Comparison of ENCODE assay signal across 1 cellular context in the genomic region with DNA sequence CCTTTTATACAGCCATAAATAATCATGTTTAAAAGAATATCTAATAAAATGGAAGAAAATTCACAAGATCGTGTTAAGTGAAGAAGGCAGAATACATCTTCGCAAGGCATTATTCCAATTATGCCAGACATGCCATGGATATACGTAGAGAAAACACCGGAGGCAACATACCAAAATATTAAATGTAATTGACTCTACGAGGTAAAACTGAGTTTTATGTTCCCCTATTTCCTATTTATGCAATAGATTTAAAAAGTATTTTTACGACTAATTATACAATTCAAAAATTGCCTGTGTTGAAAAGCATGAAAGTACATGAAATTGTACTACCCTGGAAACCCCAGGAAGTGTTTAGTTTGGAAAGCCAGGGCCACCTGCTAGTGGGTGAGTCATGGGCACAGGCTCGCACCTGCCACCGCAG.
TF ChIP-seq lines count a peak whose summit lies in the region.

No MANE protein-coding gene starts in this region.

TF ChIP-seq in HCT116, 20 proteins besides CTCF, POLR2A, EP300 and RAD21:
- TF ChIP-seq, protein P1, sequence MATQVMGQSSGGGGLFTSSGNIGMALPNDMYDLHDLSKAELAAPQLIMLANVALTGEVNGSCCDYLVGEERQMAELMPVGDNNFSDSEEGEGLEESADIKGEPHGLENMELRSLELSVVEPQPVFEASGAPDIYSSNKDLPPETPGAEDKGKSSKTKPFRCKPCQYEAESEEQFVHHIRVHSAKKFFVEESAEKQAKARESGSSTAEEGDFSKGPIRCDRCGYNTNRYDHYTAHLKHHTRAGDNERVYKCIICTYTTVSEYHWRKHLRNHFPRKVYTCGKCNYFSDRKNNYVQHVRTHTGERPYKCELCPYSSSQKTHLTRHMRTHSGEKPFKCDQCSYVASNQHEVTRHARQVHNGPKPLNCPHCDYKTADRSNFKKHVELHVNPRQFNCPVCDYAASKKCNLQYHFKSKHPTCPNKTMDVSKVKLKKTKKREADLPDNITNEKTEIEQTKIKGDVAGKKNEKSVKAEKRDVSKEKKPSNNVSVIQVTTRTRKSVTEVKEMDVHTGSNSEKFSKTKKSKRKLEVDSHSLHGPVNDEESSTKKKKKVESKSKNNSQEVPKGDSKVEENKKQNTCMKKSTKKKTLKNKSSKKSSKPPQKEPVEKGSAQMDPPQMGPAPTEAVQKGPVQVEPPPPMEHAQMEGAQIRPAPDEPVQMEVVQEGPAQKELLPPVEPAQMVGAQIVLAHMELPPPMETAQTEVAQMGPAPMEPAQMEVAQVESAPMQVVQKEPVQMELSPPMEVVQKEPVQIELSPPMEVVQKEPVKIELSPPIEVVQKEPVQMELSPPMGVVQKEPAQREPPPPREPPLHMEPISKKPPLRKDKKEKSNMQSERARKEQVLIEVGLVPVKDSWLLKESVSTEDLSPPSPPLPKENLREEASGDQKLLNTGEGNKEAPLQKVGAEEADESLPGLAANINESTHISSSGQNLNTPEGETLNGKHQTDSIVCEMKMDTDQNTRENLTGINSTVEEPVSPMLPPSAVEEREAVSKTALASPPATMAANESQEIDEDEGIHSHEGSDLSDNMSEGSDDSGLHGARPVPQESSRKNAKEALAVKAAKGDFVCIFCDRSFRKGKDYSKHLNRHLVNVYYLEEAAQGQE (IDR thresholded peaks at IDR 0.05; ENCODE audit: low read depth) = no peak
- TF ChIP-seq JUND (IDR thresholded peaks at IDR 0.05) (peak; percentile 88), YY1 (IDR thresholded peaks at IDR 0.05; ENCODE audit: extremely low read depth, insufficient replicate concordance, low read depth, low read length) (no peak), ZFX (IDR thresholded peaks at IDR 0.05) (no peak), ELF1 (IDR thresholded peaks at IDR 0.05; ENCODE audit: borderline replicate concordance, low read depth) (no peak), SP1 (IDR thresholded peaks at IDR 0.05; ENCODE audit: low read depth) (peak; percentile 63; the same call in 1 of the 2 replicates), EGR1 (IDR thresholded peaks at IDR 0.05; ENCODE audit: low read depth) (no peak; the same call in 1 of the 2 replicates), TCF7L2 (IDR thresholded peaks at IDR 0.05; ENCODE audit: borderline replicate concordance, extremely low read depth, insufficient read depth, insufficient read length) (no peak), CEBPB (IDR thresholded peaks at IDR 0.05; ENCODE audit: low read depth) (no peak), FOSL1 (IDR thresholded peaks at IDR 0.05; ENCODE audit: low read depth) (peak; percentile 81)
- TF ChIP-seq, protein P2, sequence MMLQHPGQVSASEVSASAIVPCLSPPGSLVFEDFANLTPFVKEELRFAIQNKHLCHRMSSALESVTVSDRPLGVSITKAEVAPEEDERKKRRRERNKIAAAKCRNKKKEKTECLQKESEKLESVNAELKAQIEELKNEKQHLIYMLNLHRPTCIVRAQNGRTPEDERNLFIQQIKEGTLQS (IDR thresholded peaks at IDR 0.05) = no peak
